23 cellular contexts compared by ENCODE assay signal in genomic region chr13:48801255-48801654, GRCh38.
DNase-seq lines count a peak whose midpoint lies in the region; ATAC-seq and TF ChIP-seq lines count a peak whose summit lies in the region.
"Had no signal": no experiment of that assay in that cellular context is flagged by ENCODE, and none has a peak within 500 bp of the region (broad histone marks: within the 10 kb centered on the region; RNA-seq: fewer than 3 reads in every experiment).

No MANE protein-coding gene starts in this region.

- in situ Hi-C loops in brain microvascular endothelial cell (cut with HindIII; ENCODE audit: low pct_ligation_motif_present, low sequenced_read_pairs), result no loop called here

- H3K4me1 ChIP-seq in effector memory CD4-positive, alpha-beta T cell (ENCODE audit: control insufficient read depth, insufficient read depth, low read length, poor library complexity, severe bottlenecking), result peaks cover 11% of the 10 kb centered on the region
- H3K4me1 ChIP-seq: ascending aorta had no signal

- H3K36me3 ChIP-seq in brain microvascular endothelial cell (replicated peaks), result no peaks in the 10 kb centered on the region
- H3K36me3 ChIP-seq in effector memory CD4-positive, alpha-beta T cell (ENCODE audit: control insufficient read depth, insufficient read depth, low read length), result no peaks in the 10 kb centered on the region
- H3K36me3 ChIP-seq: ascending aorta had no signal

- H3K27ac ChIP-seq in brain microvascular endothelial cell, result no peak overlapping the region
- no peak overlapping the region for H3K27ac ChIP-seq in effector memory CD4-positive, alpha-beta T cell (ENCODE audit: insufficient read depth, low read length, poor library complexity, severe bottlenecking)
- H3K27ac ChIP-seq: ascending aorta had no signal

- H3K27me3 ChIP-seq in brain microvascular endothelial cell (replicated peaks), result no peaks in the 10 kb centered on the region
- no peaks in the 10 kb centered on the region for H3K27me3 ChIP-seq in effector memory CD4-positive, alpha-beta T cell (replicated peaks; ENCODE audit: control insufficient read depth, insufficient read depth, low read length, poor library complexity, severe bottlenecking)
- H3K27me3 ChIP-seq: ascending aorta had no signal

- ATAC-seq in omental fat pad (ENCODE audit: low FRiP score), result no peak
- ATAC-seq: activated T-cell treated with anti-CD3 and anti-CD28 coated beads, Interleukin-2, amount 50 U/mL, for 72 hours; CD8-positive, alpha-beta T cell; GM12878; left cardiac atrium; stimulated activated naive CD8-positive, alpha-beta T cell treated with anti-CD3 and anti-CD28 coated beads, Interleukin-15, amount 100 ng/mL, for 72 hours had no signal

- no peak overlapping the region for H3K4me3 ChIP-seq in HFF-Myc (replicated peaks; ENCODE audit: low read depth, low read length)
- no peak overlapping the region for H3K4me3 ChIP-seq in brain microvascular endothelial cell (ENCODE audit: low read depth, low read length)
- H3K4me3 ChIP-seq in effector memory CD4-positive, alpha-beta T cell (ENCODE audit: insufficient read depth, low read depth, low read length, poor library complexity, severe bottlenecking), result no peak overlapping the region
- H3K4me3 ChIP-seq: ascending aorta, GM12878 had no signal

- TF ChIP-seq CTCF in HFF-Myc (IDR thresholded peaks at IDR 0.05; ENCODE audit: low read depth, low read length, missing control alignments) (no peak), brain microvascular endothelial cell (IDR thresholded peaks at IDR 0.05; ENCODE audit: low read depth, low read length, missing control alignments) (no peak), omental fat pad (IDR thresholded peaks at IDR 0.05) (no peak)

- no peaks in the 10 kb centered on the region for H3K9me3 ChIP-seq in effector memory CD4-positive, alpha-beta T cell (ENCODE audit: control insufficient read depth, low read length)
- H3K9me3 ChIP-seq: ascending aorta had no signal

- peak; percentile 24 for DNase-seq in AG08396 (ENCODE audit: low spot score)
- DNase-seq in HFF-Myc (ENCODE audit: extremely low read depth, low read depth), result peak; percentile 87
- peak; percentile 30 for DNase-seq in brain microvascular endothelial cell
- peak; percentile 45 for DNase-seq in kidney tubule cell (ENCODE audit: low spot score)
- DNase-seq in NCI-H510A treated with DMSO at 0.1 percent for 48 hours (lab: John Stamatoyannopoulos, UW), result no peak
- no peak for DNase-seq in effector memory CD4-positive, alpha-beta T cell
- DNase-seq in omental fat pad (ENCODE audit: low spot score), result no peak
- DNase-seq in activated CD4-positive, alpha-beta T cell treated with anti-CD3 and anti-CD28 coated beads, Interleukin-2, amount 50 U/mL, for 48 hours, result no peak
- DNase-seq: activated naive CD4-positive, alpha-beta T cell treated with anti-CD3 and anti-CD28 coated beads, Interleukin-2, amount 50 U/mL, for 16 hours; activated T-cell treated with anti-CD3 and anti-CD28 coated beads, Interleukin-2, amount 50 U/mL, for 72 hours; CD8-positive, alpha-beta T cell; cerebellar nuclear complex; GF-D8; left cardiac atrium; NCI-H1048; NCI-H187 treated with DMSO at 0.1 percent for 48 hours; NCI-H82; nucleus accumbens; retina; SHP77; stimulated activated naive CD8-positive, alpha-beta T cell treated with anti-CD3 and anti-CD28 coated beads, Interleukin-15, amount 100 ng/mL, for 72 hours had no signal

Comparison
In these comparisons a context has a peak if more than half of its experiments do, and no peak if none do; other contexts are left out.
1. DNase-seq: peak in AG08396 (single experiment), HFF-Myc (single experiment), brain microvascular endothelial cell (single experiment) and kidney tubule cell (single experiment); none in NCI-H510A treated with DMSO at 0.1 percent for 48 hours (single experiment), effector memory CD4-positive, alpha-beta T cell (0 of 3), omental fat pad (single experiment) and activated CD4-positive, alpha-beta T cell treated with anti-CD3 and anti-CD28 coated beads, Interleukin-2, amount 50 U/mL, for 48 hours (0 of 2).